ENCODE assay signal across 8 cellular contexts in the genomic region with DNA sequence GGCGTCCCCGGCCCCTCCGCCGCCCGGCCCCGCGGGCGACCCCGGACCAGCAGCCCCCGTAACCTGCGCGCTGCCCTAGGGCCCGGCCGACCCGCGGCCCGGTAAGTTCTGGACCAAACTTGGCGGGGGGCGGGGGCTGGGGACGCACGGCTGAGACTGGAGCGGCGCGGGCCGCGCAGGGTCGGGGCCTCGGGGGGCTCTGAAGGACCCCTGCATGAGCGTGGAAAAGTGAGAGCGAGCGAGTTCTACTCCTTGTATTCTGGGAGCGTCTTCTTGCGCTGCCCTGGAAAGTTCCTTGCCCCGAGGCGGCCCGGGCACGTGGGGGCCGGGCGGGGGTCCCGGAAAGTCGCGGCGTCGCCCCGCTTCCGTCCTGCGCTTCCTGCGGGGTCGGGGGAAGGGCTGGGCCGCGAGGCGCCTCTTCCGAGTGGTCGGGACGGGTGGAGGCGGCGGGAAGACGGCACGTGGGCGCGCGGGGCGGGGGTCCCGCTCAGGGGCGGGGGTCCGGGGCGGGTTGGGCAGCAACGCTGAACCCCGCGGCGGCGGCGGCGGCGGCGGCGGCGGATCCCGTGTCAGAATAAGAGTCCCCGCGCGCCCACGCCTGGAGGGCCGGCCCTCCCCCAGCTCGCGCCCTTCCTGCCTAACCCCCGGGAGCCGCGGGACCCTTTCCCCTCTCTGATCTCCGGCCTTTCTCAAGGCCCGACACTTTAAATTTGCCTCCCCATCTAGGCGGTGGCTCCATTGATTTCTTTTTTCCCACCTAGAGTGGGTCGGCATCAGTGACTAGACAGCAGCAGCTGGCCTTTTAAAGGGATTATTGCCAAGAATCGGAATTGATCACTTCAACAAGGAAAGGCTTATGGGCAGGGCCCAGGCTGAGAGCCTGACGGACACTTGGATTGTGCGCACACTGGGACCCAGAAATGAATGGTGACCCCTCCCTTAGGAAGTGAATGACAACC. TPM values are rescaled to one million over a fixed set of nuclear protein-coding genes. Genes with fewer than 3 reads are reported as not detected.
DNase-seq lines count a peak whose midpoint lies in the region; ATAC-seq and TF ChIP-seq lines count a peak whose summit lies in the region.

No MANE protein-coding gene starts in this region.

- H3K4me3 ChIP-seq in BJ (ENCODE audit: low read depth, low read length) (peak overlapping the region; percentile 91), LNCaP clone FGC (ENCODE audit: low read depth, low read length) (peak overlapping the region; percentile 68)

- TF ChIP-seq CTCF in BJ (IDR thresholded peaks at IDR 0.05; ENCODE audit: insufficient read depth, low read depth, low read length), result no peak
- TF ChIP-seq CTCF in GM20000 (IDR thresholded peaks at IDR 0.05; ENCODE audit: extremely low read depth, missing control alignments), result no peak
- TF ChIP-seq CTCF in LNCaP clone FGC (IDR thresholded peaks at IDR 0.05; ENCODE audit: control insufficient read depth, extremely low read depth, insufficient read depth), result no peak
- no peak for TF ChIP-seq CTCF in WTC11 (IDR thresholded peaks at IDR 0.05)

- peak overlapping the region; percentile 96 for H3K4me3 Mint-ChIP-seq in WTC11

- H3K27me3 ChIP-seq in BJ (ENCODE audit: control insufficient read depth, insufficient read depth, low read length), result no peaks in the 10 kb centered on the region

- DNase-seq in BJ (ENCODE audit: low read depth) (no peak), GM20000 (ENCODE audit: low spot score) (peak; percentile 65), LNCaP clone FGC (ENCODE audit: low read depth) (peak; percentile 36), WTC11 (ENCODE audit: low spot score) (peak; percentile 70), dermis blood vessel endothelial cell (peak; percentile 57), medulla oblongata (ENCODE audit: extremely low spot score) (peak; percentile 39), H4 (ENCODE audit: low spot score) (no peak)
- peak; percentile 56 for DNase-seq in stimulated activated naive CD4-positive, alpha-beta T cell treated with Interleukin-2 at 50 U/mL for 16 hours (lab: John Stamatoyannopoulos, UW)

- peak; percentile 6 for ATAC-seq in WTC11

- peaks cover 7% of the 10 kb centered on the region; the same call in 1 of the 2 replicates for H3K27me3 Mint-ChIP-seq in WTC11 (ENCODE audit: low read depth)

- peak overlapping the region; percentile 96 for H3K27ac Mint-ChIP-seq in WTC11

- POLR2A ChIA-PET in BJ (lab: Charles Lee) (no interaction called here), WTC11 (lab: Charles Lee) (interaction anchor here (0.6 to 1.5 kb wide), 12 partner anchors 11 to 469 kb away, joined by 3 to 8 read pairs (median 4); no protein-coding TSS in a partner anchor)

- H3K36me3 ChIP-seq in BJ (ENCODE audit: control insufficient read depth, insufficient read depth, low read length), result no peaks in the 10 kb centered on the region; the same call in 1 of the 2 replicates

- H3K36me3 Mint-ChIP-seq in WTC11, result 0 out of 2 replicates have a peak, but pooled peaks cover 2% of the 10 kb centered on the region

- H3K9me3 Mint-ChIP-seq in WTC11, result no peaks in the 10 kb centered on the region

- CTCF ChIA-PET in BJ (lab: Yijun Ruan, JAX), result interaction anchor here (0.8 to 2.3 kb wide), 12 partner anchors 11 to 84 kb away, joined by 3 to 8 read pairs (median 4); no protein-coding TSS in a partner anchor
- CTCF ChIA-PET in WTC11 (lab: Charles Lee), result interaction anchor here (0.9 to 3.6 kb wide), 16 partner anchors 10 to 181 kb away, joined by 3 to 22 read pairs (median 4); no protein-coding TSS in a partner anchor

- peaks cover 56% of the 10 kb centered on the region for H3K4me1 Mint-ChIP-seq in WTC11

TF ChIP-seq in WTC11, 78 proteins besides CTCF, POLR2A, EP300 and RAD21:
- TF ChIP-seq, protein P1, sequence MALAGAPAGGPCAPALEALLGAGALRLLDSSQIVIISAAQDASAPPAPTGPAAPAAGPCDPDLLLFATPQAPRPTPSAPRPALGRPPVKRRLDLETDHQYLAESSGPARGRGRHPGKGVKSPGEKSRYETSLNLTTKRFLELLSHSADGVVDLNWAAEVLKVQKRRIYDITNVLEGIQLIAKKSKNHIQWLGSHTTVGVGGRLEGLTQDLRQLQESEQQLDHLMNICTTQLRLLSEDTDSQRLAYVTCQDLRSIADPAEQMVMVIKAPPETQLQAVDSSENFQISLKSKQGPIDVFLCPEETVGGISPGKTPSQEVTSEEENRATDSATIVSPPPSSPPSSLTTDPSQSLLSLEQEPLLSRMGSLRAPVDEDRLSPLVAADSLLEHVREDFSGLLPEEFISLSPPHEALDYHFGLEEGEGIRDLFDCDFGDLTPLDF (CRISPR knock-in tag; IDR thresholded peaks at IDR 0.05), result no peak
- TF ChIP-seq, protein P2, sequence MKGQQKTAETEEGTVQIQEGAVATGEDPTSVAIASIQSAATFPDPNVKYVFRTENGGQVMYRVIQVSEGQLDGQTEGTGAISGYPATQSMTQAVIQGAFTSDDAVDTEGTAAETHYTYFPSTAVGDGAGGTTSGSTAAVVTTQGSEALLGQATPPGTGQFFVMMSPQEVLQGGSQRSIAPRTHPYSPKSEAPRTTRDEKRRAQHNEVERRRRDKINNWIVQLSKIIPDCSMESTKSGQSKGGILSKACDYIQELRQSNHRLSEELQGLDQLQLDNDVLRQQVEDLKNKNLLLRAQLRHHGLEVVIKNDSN (CRISPR knock-in tag; IDR thresholded peaks at IDR 0.05), result peak; percentile 40; the same call in 1 of the 2 replicates
- TF ChIP-seq, protein P3, sequence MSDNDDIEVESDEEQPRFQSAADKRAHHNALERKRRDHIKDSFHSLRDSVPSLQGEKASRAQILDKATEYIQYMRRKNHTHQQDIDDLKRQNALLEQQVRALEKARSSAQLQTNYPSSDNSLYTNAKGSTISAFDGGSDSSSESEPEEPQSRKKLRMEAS (CRISPR knock-in tag; IDR thresholded peaks at IDR 0.05), result peak; percentile 33; the same call in 1 of the 2 replicates
- TF ChIP-seq KAT7 (CRISPR knock-in tag; IDR thresholded peaks at IDR 0.05; ENCODE audit: borderline replicate concordance), result no peak
- TF ChIP-seq, protein P4, sequence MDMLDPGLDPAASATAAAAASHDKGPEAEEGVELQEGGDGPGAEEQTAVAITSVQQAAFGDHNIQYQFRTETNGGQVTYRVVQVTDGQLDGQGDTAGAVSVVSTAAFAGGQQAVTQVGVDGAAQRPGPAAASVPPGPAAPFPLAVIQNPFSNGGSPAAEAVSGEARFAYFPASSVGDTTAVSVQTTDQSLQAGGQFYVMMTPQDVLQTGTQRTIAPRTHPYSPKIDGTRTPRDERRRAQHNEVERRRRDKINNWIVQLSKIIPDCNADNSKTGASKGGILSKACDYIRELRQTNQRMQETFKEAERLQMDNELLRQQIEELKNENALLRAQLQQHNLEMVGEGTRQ (CRISPR knock-in tag; IDR thresholded peaks at IDR 0.05), result peak; percentile 63
- TF ChIP-seq, protein P5, sequence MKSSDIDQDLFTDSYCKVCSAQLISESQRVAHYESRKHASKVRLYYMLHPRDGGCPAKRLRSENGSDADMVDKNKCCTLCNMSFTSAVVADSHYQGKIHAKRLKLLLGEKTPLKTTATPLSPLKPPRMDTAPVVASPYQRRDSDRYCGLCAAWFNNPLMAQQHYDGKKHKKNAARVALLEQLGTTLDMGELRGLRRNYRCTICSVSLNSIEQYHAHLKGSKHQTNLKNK (CRISPR knock-in tag; IDR thresholded peaks at IDR 0.05), result no peak

RNA-seq across cellular contexts. Expression of a gene that starts 0.7 kb away (rescaled TPM):
- 18.2 and 24.2 TPM in 2 replicates for polyA plus RNA-seq in BJ (2011; rRNA removed)
- 11.9 and 17.0 TPM in 2 replicates for polyA minus RNA-seq in BJ (2011; rRNA and poly(A)+ RNA removed)
- 186 to 209 TPM (median 189 TPM) in 3 replicates for total RNA-seq in WTC11 (2021)
- total RNA-seq in dermis blood vessel endothelial cell, result 47.0 and 104 TPM in 2 replicates
- total RNA-seq in H4 (2014; rRNA removed; shearing (Covaris generic)), result 10.9 and 30.5 TPM in 2 replicates

Comparison
In these comparisons a context has a peak if more than half of its experiments do, and no peak if none do; other contexts are left out.
1. DNase-seq: peak in GM20000 (single experiment), LNCaP clone FGC (single experiment), WTC11 (single experiment), dermis blood vessel endothelial cell (single experiment), medulla oblongata (single experiment) and stimulated activated naive CD4-positive, alpha-beta T cell treated with Interleukin-2 at 50 U/mL for 16 hours (single experiment); none in BJ (single experiment) and H4 (single experiment).